31 cellular contexts compared by ENCODE assay signal in genomic region chr19:12763100-12763499, GRCh38. TPM values are rescaled to one million over a fixed set of nuclear protein-coding genes. Genes with fewer than 3 reads are reported as not detected.
DNase-seq lines count a peak whose midpoint lies in the region; ATAC-seq and TF ChIP-seq lines count a peak whose summit lies in the region.
"Had no signal": no experiment of that assay in that cellular context is flagged by ENCODE, and none has a peak within 500 bp of the region (broad histone marks: within the 10 kb centered on the region; RNA-seq: fewer than 3 reads in every experiment).

No MANE protein-coding gene starts in this region.

- POLR2A ChIA-PET in Caco-2 (lab: Charles Lee) (no interaction called here), PC-3 (lab: Charles Lee; ENCODE audit: unreplicated experiment) (interaction anchor here (0.6 kb wide), 1 partner anchor 26 kb away, joined by 3 read pairs; the partner anchor contains the start of gene GET3)
- POLR2A ChIA-PET in activated CD4-positive, alpha-beta memory T cell treated with anti-CD3 and anti-CD28 coated beads for 36 hours (lab: Charles Lee) = no interaction called here

- no peak for ATAC-seq in PC-3
- ATAC-seq in heart right ventricle = peak; percentile 66 to 94 (median 80)
- ATAC-seq in psoas muscle = peak in 3 of 4 donors; percentile 26 to 41 (median 35)
- ATAC-seq: A549, GM23338, K562 had no signal

- H3K9me3 ChIP-seq in Caco-2 (no peaks in the 10 kb centered on the region), PC-3 (ENCODE audit: low read length) (no peaks in the 10 kb centered on the region), heart right ventricle (no peaks in the 10 kb centered on the region), psoas muscle (no peaks in the 10 kb centered on the region), prostate gland (no peaks in the 10 kb centered on the region)
- H3K9me3 ChIP-seq: A549; BLaER1 treated with 17β-estradiol and CSF1 and Interleukin-3, amounts not matched to agents 10 nM and 100 nM; MG63 had no signal

- 67 to 69% methylated on average over 11 of the region's 11 CpGs for WGBS in heart right ventricle, 2 donors
- 31 to 49% (median 35%) methylated on average over 11 of the region's 11 CpGs for WGBS in psoas muscle, 3 donors
- WGBS in prostate gland = 94% methylated on average over 11 of the region's 11 CpGs

- H2AFZ ChIP-seq in PC-3 (ENCODE audit: low read length) = no peak overlapping the region
- H2AFZ ChIP-seq: GM23338, PC-9 had no signal

- H3K9me3 Mint-ChIP-seq in Caco-2 (ENCODE audit: unreplicated experiment) = no peaks in the 10 kb centered on the region
- H3K9me3 Mint-ChIP-seq in activated CD4-positive, alpha-beta memory T cell treated with anti-CD3 and anti-CD28 coated beads for 36 hours = no peaks in the 10 kb centered on the region
- H3K9me3 Mint-ChIP-seq: CD4-positive, alpha-beta T cell; HFFc6 had no signal

- no peaks in the 10 kb centered on the region for H3K9me2 ChIP-seq in PC-3 (replicated peaks; ENCODE audit: low read length)

- CTCF ChIA-PET in Caco-2 (lab: Charles Lee) = interaction anchor here (1.6 kb wide), 1 partner anchor 12 kb away, joined by 3 read pairs; no protein-coding TSS in a partner anchor
- CTCF ChIA-PET in PC-3 (lab: Charles Lee) = interaction anchor here (0.6 kb wide), 1 partner anchor 118 kb away, joined by 5 read pairs; the partner anchor contains the start of gene DNASE2
- CTCF ChIA-PET in activated CD4-positive, alpha-beta memory T cell treated with anti-CD3 and anti-CD28 coated beads for 36 hours (lab: Charles Lee) = interaction anchor here (0.5 to 15.7 kb wide), 9 partner anchors 11 to 86 kb away, joined by 3 to 636 read pairs (median 5); partner anchors contain the start of genes JUNB, PRDX2, RNASEH2A and RTBDN

- peaks cover 31% of the 10 kb centered on the region for H3K36me3 Mint-ChIP-seq in Caco-2 (ENCODE audit: insufficient read depth, unreplicated experiment)
- peaks cover 2% of the 10 kb centered on the region for H3K36me3 Mint-ChIP-seq in activated CD4-positive, alpha-beta memory T cell treated with anti-CD3 and anti-CD28 coated beads for 36 hours

- no peaks in the 10 kb centered on the region for H4K20me1 ChIP-seq in PC-3 (ENCODE audit: low read length)

- no peak overlapping the region for H3K27ac ChIP-seq in PC-3 (ENCODE audit: low read length)
- peak overlapping the region; percentile 63 to 91 (median 80) for H3K27ac ChIP-seq in heart right ventricle
- peak overlapping the region; percentile 41 for H3K27ac ChIP-seq in psoas muscle
- no peak overlapping the region for H3K27ac ChIP-seq in prostate gland
- H3K27ac ChIP-seq: A549; BLaER1 treated with 17β-estradiol and CSF1 and Interleukin-3, amounts not matched to agents 10 nM and 100 nM; PC-9 had no signal

- TF ChIP-seq POLR2A in prostate gland (IDR thresholded peaks at IDR 0.05) = no peak

- H3K4me1 ChIP-seq in Caco-2 (no peaks in the 10 kb centered on the region; the same call in 1 of the 2 replicates), PC-3 (ENCODE audit: insufficient read depth, low read length) (no peaks in the 10 kb centered on the region), heart right ventricle (peaks cover 0 to 36% (median 4%) of the 10 kb centered on the region in 9 donors), psoas muscle (no peaks in the 10 kb centered on the region), prostate gland (replicated peaks) (no peaks in the 10 kb centered on the region)
- H3K4me1 ChIP-seq: A549 had no signal

- no peaks in the 10 kb centered on the region for H3K27me3 Mint-ChIP-seq in Caco-2 (ENCODE audit: insufficient read depth, unreplicated experiment)
- H3K27me3 Mint-ChIP-seq in activated CD4-positive, alpha-beta memory T cell treated with anti-CD3 and anti-CD28 coated beads for 36 hours = peaks cover under 1% of the 10 kb centered on the region

- no peak for TF ChIP-seq CTCF in Caco-2 (IDR thresholded peaks at IDR 0.05; ENCODE audit: insufficient read depth in 1 of 2, low read depth in 1 of 2, low read length in 1 of 2, severe bottlenecking in 1 of 2, unreplicated experiment in 1 of 2)
- no peak for TF ChIP-seq CTCF in PC-3 (conservative IDR thresholded peaks at IDR 0.05; ENCODE audit: low read depth, low read length)
- TF ChIP-seq CTCF in heart right ventricle (IDR thresholded peaks at IDR 0.05) = no peak
- TF ChIP-seq CTCF in psoas muscle (IDR thresholded peaks at IDR 0.05) = no peak
- no peak for TF ChIP-seq CTCF in prostate gland (IDR thresholded peaks at IDR 0.05)

- H3K36me3 ChIP-seq in Caco-2 (ENCODE audit: control insufficient read depth, insufficient read depth, low read length) (peaks cover 2% of the 10 kb centered on the region), PC-3 (ENCODE audit: low read depth, low read length) (peaks cover 13% of the 10 kb centered on the region), heart right ventricle (peaks cover 0 to 69% (median 15%) of the 10 kb centered on the region in 9 donors), psoas muscle (ENCODE audit: insufficient read depth in 1 of 2, low read depth in 1 of 2) (peaks cover 0 to 51% of the 10 kb centered on the region in 2 donors), prostate gland (peaks cover 4 to 5% of the 10 kb centered on the region in 2 donors)

- no peak overlapping the region for H3K9ac ChIP-seq in PC-3 (ENCODE audit: low read length)
- H3K9ac ChIP-seq: BLaER1 treated with 17β-estradiol and CSF1 and Interleukin-3, amounts not matched to agents 10 nM and 100 nM had no signal

- no peaks in the 10 kb centered on the region for H3K79me2 ChIP-seq in PC-3 (ENCODE audit: low read length)

- H3F3A ChIP-seq in PC-3 (ENCODE audit: low read length, unreplicated experiment) = no peaks in the 10 kb centered on the region

- H3K4me3 ChIP-seq in Caco-2 (ENCODE audit: low read depth, low read length) = no peak overlapping the region
- H3K4me3 ChIP-seq in PC-3 (ENCODE audit: low read length) = no peak overlapping the region
- H3K4me3 ChIP-seq in heart right ventricle = no peak overlapping the region
- H3K4me3 ChIP-seq in psoas muscle = no peak overlapping the region
- no peak overlapping the region for H3K4me3 ChIP-seq in prostate gland
- H3K4me3 ChIP-seq: A549; BLaER1 treated with 17β-estradiol and CSF1 and Interleukin-3, amounts not matched to agents 10 nM and 100 nM; GM23338; K562; MG63; PC-9 had no signal

- no peaks in the 10 kb centered on the region for H3K4me1 Mint-ChIP-seq in Caco-2 (ENCODE audit: low read depth, unreplicated experiment)
- peaks cover 5% of the 10 kb centered on the region for H3K4me1 Mint-ChIP-seq in activated CD4-positive, alpha-beta memory T cell treated with anti-CD3 and anti-CD28 coated beads for 36 hours (ENCODE audit: low read depth)

- no peak overlapping the region for H3K27ac Mint-ChIP-seq in Caco-2 (ENCODE audit: unreplicated experiment)
- no peak overlapping the region for H3K27ac Mint-ChIP-seq in activated CD4-positive, alpha-beta memory T cell treated with anti-CD3 and anti-CD28 coated beads for 36 hours
- H3K27ac Mint-ChIP-seq: CD4-positive, alpha-beta T cell; GM23338; H9; HFFc6 had no signal

- H3K27me3 ChIP-seq in Caco-2 (replicated peaks; ENCODE audit: control insufficient read depth, insufficient read depth, low read length) (no peaks in the 10 kb centered on the region), PC-3 (ENCODE audit: low read length) (no peaks in the 10 kb centered on the region), heart right ventricle (no peaks in the 10 kb centered on the region), psoas muscle (ENCODE audit: insufficient read depth in 3 of 3, low read length in 2 of 3) (no peaks in the 10 kb centered on the region), prostate gland (replicated peaks; ENCODE audit: insufficient read depth) (no peaks in the 10 kb centered on the region)
- H3K27me3 ChIP-seq: BLaER1 treated with 17β-estradiol and CSF1 and Interleukin-3, amounts not matched to agents 10 nM and 100 nM; MG63 had no signal

- intact Hi-C loops in Caco-2 (cut with micrococcal nuclease; ENCODE audit: unreplicated experiment) = loop anchor here (5.0 kb wide), 1 partner anchor 84 kb away; no protein-coding TSS in a partner anchor
- intact Hi-C loops in PC-3 (cut with micrococcal nuclease) = loop anchor here (5.0 kb wide), 1 partner anchor 84 kb away; no protein-coding TSS in a partner anchor
- intact Hi-C loops in heart right ventricle (cut with DNase I) = loop anchor here in 7 of 10 donors (5.0 kb wide), 2 partner anchors 34 to 84 kb away; no protein-coding TSS in a partner anchor
- intact Hi-C loops in psoas muscle (cut with DNase I) = loop anchor here (5.0 kb wide), 2 partner anchors 34 to 39 kb away; partner anchors contain the start of genes PRDX2 (in 1 of the 2) and THSD8 (in 1 of the 2)
- intact Hi-C loops in prostate gland (cut with DNase I) = loop anchor here (5.0 kb wide), 1 partner anchor 84 kb away; no protein-coding TSS in a partner anchor
- intact Hi-C loops in activated CD4-positive, alpha-beta memory T cell treated with anti-CD3 and anti-CD28 coated beads for 36 hours (cut with micrococcal nuclease) = no loop called here

- no peak for DNase-seq in Caco-2
- DNase-seq in PC-3 = no peak
- peak; percentile 72 for DNase-seq in heart right ventricle
- no peak for DNase-seq in psoas muscle
- no peak for DNase-seq in prostate gland (ENCODE audit: low spot score)
- no peak for DNase-seq in activated CD4-positive, alpha-beta memory T cell treated with anti-CD3 and anti-CD28 coated beads for 36 hours
- DNase-seq in T-helper 9 cell = no peak
- DNase-seq: AML-193; CD4-positive, alpha-beta T cell; DMS53; H9; HFFc6; Kasumi-1; MG63; NCI-H1417; NCI-H1694; NCI-H2029 treated with DMSO at 0.1 percent for 48 hours; NCI-H446 treated with DMSO at 0.1 percent for 48 hours; NCI-H526; NCI-H82; NK-92 treated with Interleukin-12 subunit alpha and Interleukin-12 subunit beta, amount 100 ng/mL, for 24 hours; PC-9; SHP77 treated with DMSO at 0.1 percent for 48 hours had no signal

- BruUV-seq in Caco-2 (replicated peaks; lab: Mats Ljungman, UMichigan) (TSS peak; percentile 17), PC-3 (replicated peaks; lab: Mats Ljungman, UMichigan) (TSS peak; percentile 13)

- H3K4me3 Mint-ChIP-seq in Caco-2 (ENCODE audit: unreplicated experiment) = no peak overlapping the region
- no peak overlapping the region for H3K4me3 Mint-ChIP-seq in activated CD4-positive, alpha-beta memory T cell treated with anti-CD3 and anti-CD28 coated beads for 36 hours
- H3K4me3 Mint-ChIP-seq: CD4-positive, alpha-beta T cell; GM23338; H9; HFFc6 had no signal

- H3K4me2 ChIP-seq in PC-3 (ENCODE audit: low read length) = no peak overlapping the region
- H3K4me2 ChIP-seq: A549; BLaER1 treated with 17β-estradiol and CSF1 and Interleukin-3, amounts not matched to agents 10 nM and 100 nM; GM23338; PC-9 had no signal

RNA-seq across cellular contexts. Expression of gene BEST2, which starts 11.5 kb away (rescaled TPM):
- total RNA-seq in Caco-2 (2022) (0.27 TPM in 1 of 2 replicates, not detected in the other), PC-3 (2014; rRNA removed) (0.07 TPM in 1 of 2 replicates, not detected in the other), heart right ventricle (not detected), psoas muscle (not detected), prostate gland (under 1 TPM in 1 of 2 donors, not detected in 1; 0.91 TPM)
- polyA plus RNA-seq in heart right ventricle (not detected), psoas muscle (under 1 TPM; 0.04 to 0.37 (median 0.08) TPM)
- total RNA-seq in activated CD4-positive, alpha-beta memory T cell treated with anti-CD3 and anti-CD28 coated beads for 36 hours = not detected
- total RNA-seq: CD4-positive, alpha-beta T cell; Daoy; G401; HFFc6; HT1080; K562; PC-9; RPMI7951 had no signal
- polyA plus RNA-seq: A549, K562 had no signal

RNA-seq across cellular contexts. Expression of gene HOOK2, which starts 12.3 kb away (rescaled TPM):
- 74.2 and 80.4 TPM in 2 replicates for total RNA-seq in Caco-2 (2022)
- 95.2 and 95.7 TPM in 2 replicates for total RNA-seq in PC-3 (2014; rRNA removed)
- total RNA-seq in heart right ventricle = 10 to 100 TPM; 47.8 to 79.3 (median 57.8) TPM
- 100 to 1,000 TPM in 1 of 2 donors, 10 to 100 TPM in 1; 29.7 to 173 TPM for polyA plus RNA-seq in heart right ventricle
- 10 to 100 TPM; 20.3 to 33.0 (median 23.8) TPM for total RNA-seq in psoas muscle
- polyA plus RNA-seq in psoas muscle = 10 to 100 TPM; 11.3 to 21.7 (median 19.0) TPM
- total RNA-seq in prostate gland = 100 to 1,000 TPM in 1 of 2 donors, 10 to 100 TPM in 1; 49.6 to 126 TPM
- 10 to 100 TPM; 20.2 to 22.2 TPM for total RNA-seq in activated CD4-positive, alpha-beta memory T cell treated with anti-CD3 and anti-CD28 coated beads for 36 hours

RNA-seq across cellular contexts. Expression of gene GET3, which starts 25.8 kb away (rescaled TPM):
- 55.0 and 57.1 TPM in 2 replicates for total RNA-seq in Caco-2 (2022)
- total RNA-seq in PC-3 (2014; rRNA removed) = 251 and 264 TPM in 2 replicates
- 10 to 100 TPM; 50.6 to 79.7 (median 60.1) TPM for total RNA-seq in heart right ventricle
- 100 to 1,000 TPM in 1 of 2 donors, 10 to 100 TPM in 1; 37.0 to 121 TPM for polyA plus RNA-seq in heart right ventricle
- 10 to 100 TPM; 43.0 to 52.8 (median 51.0) TPM for total RNA-seq in psoas muscle
- 100 to 1,000 TPM in 1 of 3 donors, 10 to 100 TPM in 2; 75.6 to 135 (median 98.5) TPM for polyA plus RNA-seq in psoas muscle
- total RNA-seq in prostate gland = 10 to 100 TPM; 65.4 to 82.1 TPM
- 10 to 100 TPM; 54.2 TPM for total RNA-seq in activated CD4-positive, alpha-beta memory T cell treated with anti-CD3 and anti-CD28 coated beads for 36 hours

RNA-seq across cellular contexts. Expression of gene JUNB, which starts 28.2 kb away (rescaled TPM):
- total RNA-seq in Caco-2 (2022) (16.4 and 19.4 TPM in 2 replicates), PC-3 (2014; rRNA removed) (343 and 391 TPM in 2 replicates), heart right ventricle (100 to 1,000 TPM in 4 of 10 donors, 10 to 100 TPM in 6; 22.4 to 247 (median 70.0) TPM), psoas muscle (100 to 1,000 TPM in 2 of 4 donors, 10 to 100 TPM in 2; 29.2 to 217 (median 73.6) TPM), prostate gland (100 to 1,000 TPM; 173 to 290 TPM)
- polyA plus RNA-seq in heart right ventricle (10 to 100 TPM; 41.2 to 65.4 TPM), psoas muscle (100 to 1,000 TPM in 1 of 3 donors, 10 to 100 TPM in 2; 25.1 to 145 (median 31.9) TPM)
- total RNA-seq in activated CD4-positive, alpha-beta memory T cell treated with anti-CD3 and anti-CD28 coated beads for 36 hours = 100 to 1,000 TPM; 409 to 411 TPM

RNA-seq across cellular contexts. Expression of gene TRIR, which starts 28.6 kb away (rescaled TPM):
- total RNA-seq in Caco-2 (2022) (164 and 169 TPM in 2 replicates), PC-3 (2014; rRNA removed) (497 and 841 TPM in 2 replicates), heart right ventricle (100 to 1,000 TPM in 3 of 10 donors, 10 to 100 TPM in 7; 82.2 to 143 (median 91.0) TPM), psoas muscle (100 to 1,000 TPM in 3 of 4 donors, 10 to 100 TPM in 1; 78.6 to 124 (median 108) TPM), prostate gland (100 to 1,000 TPM; 367 to 399 TPM)
- polyA plus RNA-seq in heart right ventricle (100 to 1,000 TPM; 234 to 253 TPM), psoas muscle (100 to 1,000 TPM; 183 to 309 (median 187) TPM)
- 100 to 1,000 TPM; 167 to 182 TPM for total RNA-seq in activated CD4-positive, alpha-beta memory T cell treated with anti-CD3 and anti-CD28 coated beads for 36 hours

Comparison
In these comparisons a context has a peak if more than half of its experiments do, and no peak if none do; other contexts are left out.
1. DNase-seq: peak in heart right ventricle (2 of 2); none in Caco-2 (0 of 2), PC-3 (single experiment), psoas muscle (0 of 2), prostate gland (single experiment), activated CD4-positive, alpha-beta memory T cell treated with anti-CD3 and anti-CD28 coated beads for 36 hours (single experiment) and T-helper 9 cell (single experiment).
2. H3K27ac ChIP-seq: peak in heart right ventricle (10 of 10) and psoas muscle (single experiment); none in PC-3 (single experiment) and prostate gland (0 of 2).